Comparison of ENCODE assay signal across 11 cellular contexts in the genomic region with DNA sequence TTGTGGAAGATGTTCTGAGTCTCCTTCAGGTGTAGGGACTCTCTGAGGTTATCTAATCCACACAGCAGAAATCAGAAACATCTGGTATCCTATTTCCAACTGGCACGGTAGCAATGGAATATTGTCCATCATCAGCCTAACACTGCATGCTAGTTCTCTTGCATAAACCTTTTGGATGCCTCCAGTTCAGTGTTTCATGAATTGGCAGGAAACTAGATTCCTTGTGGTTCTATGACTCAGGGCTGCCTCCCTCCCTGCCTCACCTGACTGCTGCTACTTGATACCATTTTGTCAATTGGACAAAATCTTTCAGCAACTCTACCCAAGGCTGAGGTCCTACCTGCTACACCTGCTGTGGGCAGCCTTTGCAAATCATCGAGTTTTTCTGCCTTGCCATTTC.
A peak's percentile ranks its signal among the peaks of the same experiment; 100 is the strongest.
DNase-seq lines count a peak whose midpoint lies in the region; ATAC-seq and TF ChIP-seq lines count a peak whose summit lies in the region.
"Had no signal": no experiment of that assay in that cellular context is flagged by ENCODE, and none has a peak within 500 bp of the region (broad histone marks: within the 10 kb centered on the region; RNA-seq: fewer than 3 reads in every experiment).

No MANE protein-coding gene starts in this region.

- H3K36me3 ChIP-seq in GM23248 (ENCODE audit: low read depth) = no peaks in the 10 kb centered on the region
- H3K36me3 ChIP-seq: spleen had no signal

- H3K4me1 ChIP-seq in GM23248 (ENCODE audit: insufficient read depth) = peaks cover 39% of the 10 kb centered on the region
- H3K4me1 ChIP-seq: spleen had no signal

- H3K4me2 ChIP-seq in GM23248 (ENCODE audit: unreplicated experiment) = no peak overlapping the region

- H3K27ac ChIP-seq in GM23248 = no peak overlapping the region
- H3K27ac ChIP-seq: spleen had no signal

- H3K4me3 ChIP-seq in GM23248 = no peak overlapping the region
- H3K4me3 ChIP-seq: spleen had no signal

- H3K79me2 ChIP-seq in GM23248 (ENCODE audit: insufficient read depth) = no peaks in the 10 kb centered on the region

- no peaks in the 10 kb centered on the region for H3K9me3 ChIP-seq in GM23248 (ENCODE audit: low read depth)
- H3K9me3 ChIP-seq: spleen had no signal

- H3F3A ChIP-seq in GM23248 (ENCODE audit: insufficient read depth) = peaks cover 40% of the 10 kb centered on the region

- no peak overlapping the region for H2AFZ ChIP-seq in GM23248

- no peak for TF ChIP-seq CTCF in GM10266 (IDR thresholded peaks at IDR 0.05; ENCODE audit: control insufficient read depth, insufficient read depth, low read depth, missing control alignments)

- H3K9me2 ChIP-seq in GM23248 (ENCODE audit: insufficient read depth) = no peaks in the 10 kb centered on the region

- peak; percentile 80 for ATAC-seq in SK-N-SH treated with all-trans-retinoic acid at 6 μM for 48 hours
- ATAC-seq: activated naive CD8-positive, alpha-beta T cell treated with anti-CD3 and anti-CD28 coated beads, Interleukin-2, amount 50 U/mL, for 24 hours had no signal

- no peak overlapping the region for H3K9ac ChIP-seq in GM23248

- peak; percentile 94 for DNase-seq in GM23248
- DNase-seq in fibroblast of peridontal ligament (ENCODE audit: extremely low read depth) = peak; percentile 96
- DNase-seq in stromal cell of bone marrow (ENCODE audit: low read depth) = peak; percentile 77
- DNase-seq in GM10266 (ENCODE audit: extremely low spot score) = no peak
- no peak for DNase-seq in ecto neural progenitor cell (ENCODE audit: low spot score)
- no peak for DNase-seq in DMS114 treated with DMSO at 0.1 percent for 48 hours (lab: John Stamatoyannopoulos, UW; ENCODE audit: unreplicated experiment)
- DNase-seq: activated naive CD8-positive, alpha-beta T cell treated with anti-CD3 and anti-CD28 coated beads, Interleukin-2, amount 50 U/mL, for 24 hours; NCI-H2081; spleen; substantia nigra had no signal

- WGBS in GM23248 (ENCODE audit: low coverage in 1 of 2, low lambda C conversion rate in 2 of 2, missing lambda C conversion rate in 2 of 2), 2 experiments = 50% methylated on average over 2 of the region's 2 CpGs

- no peaks in the 10 kb centered on the region for H4K20me1 ChIP-seq in GM23248 (ENCODE audit: insufficient read depth)

- in situ Hi-C loops in GM23248 (cut with MboI) = no loop called here

- no peaks in the 10 kb centered on the region for H3K27me3 ChIP-seq in GM23248 (replicated peaks; ENCODE audit: insufficient read depth)

TF ChIP-seq in SK-N-SH treated with all-trans-retinoic acid at 6 μM for 48 hours, 23 proteins besides CTCF, POLR2A, EP300 and RAD21:
- TF ChIP-seq ZFP30 (CRISPR knock-in tag; IDR thresholded peaks at IDR 0.05) (no peak), ZNF70 (CRISPR knock-in tag; IDR thresholded peaks at IDR 0.05) (no peak), ZFP3 (CRISPR knock-in tag; IDR thresholded peaks at IDR 0.05) (no peak), ISL1 (CRISPR knock-in tag; IDR thresholded peaks at IDR 0.05) (no peak), ZNF8 (CRISPR knock-in tag; IDR thresholded peaks at IDR 0.05) (no peak), TCF4 (CRISPR knock-in tag; IDR thresholded peaks at IDR 0.05; ENCODE audit: borderline replicate concordance) (no peak), PPARA (CRISPR knock-in tag; IDR thresholded peaks at IDR 0.05; ENCODE audit: borderline replicate concordance) (no peak), OSR1 (CRISPR knock-in tag; IDR thresholded peaks at IDR 0.05) (no peak), ESRRG (CRISPR knock-in tag; IDR thresholded peaks at IDR 0.05) (no peak), SNAI2 (CRISPR knock-in tag; IDR thresholded peaks at IDR 0.05) (no peak), CSDC2 (CRISPR knock-in tag; IDR thresholded peaks at IDR 0.05) (no peak), ZNF565 (CRISPR knock-in tag; conservative IDR thresholded peaks at IDR 0.05; ENCODE audit: low read depth) (no peak), RARB (CRISPR knock-in tag; IDR thresholded peaks at IDR 0.05) (no peak), PATZ1 (CRISPR knock-in tag; IDR thresholded peaks at IDR 0.05; ENCODE audit: borderline replicate concordance) (no peak), BACH2 (CRISPR knock-in tag; IDR thresholded peaks at IDR 0.05; ENCODE audit: borderline replicate concordance) (no peak), CREB5 (CRISPR knock-in tag; IDR thresholded peaks at IDR 0.05; ENCODE audit: low read depth) (no peak), GLIS3 (CRISPR knock-in tag; IDR thresholded peaks at IDR 0.05) (no peak), TOX (CRISPR knock-in tag; IDR thresholded peaks at IDR 0.05; ENCODE audit: borderline replicate concordance) (no peak)
- TF ChIP-seq, protein P1, sequence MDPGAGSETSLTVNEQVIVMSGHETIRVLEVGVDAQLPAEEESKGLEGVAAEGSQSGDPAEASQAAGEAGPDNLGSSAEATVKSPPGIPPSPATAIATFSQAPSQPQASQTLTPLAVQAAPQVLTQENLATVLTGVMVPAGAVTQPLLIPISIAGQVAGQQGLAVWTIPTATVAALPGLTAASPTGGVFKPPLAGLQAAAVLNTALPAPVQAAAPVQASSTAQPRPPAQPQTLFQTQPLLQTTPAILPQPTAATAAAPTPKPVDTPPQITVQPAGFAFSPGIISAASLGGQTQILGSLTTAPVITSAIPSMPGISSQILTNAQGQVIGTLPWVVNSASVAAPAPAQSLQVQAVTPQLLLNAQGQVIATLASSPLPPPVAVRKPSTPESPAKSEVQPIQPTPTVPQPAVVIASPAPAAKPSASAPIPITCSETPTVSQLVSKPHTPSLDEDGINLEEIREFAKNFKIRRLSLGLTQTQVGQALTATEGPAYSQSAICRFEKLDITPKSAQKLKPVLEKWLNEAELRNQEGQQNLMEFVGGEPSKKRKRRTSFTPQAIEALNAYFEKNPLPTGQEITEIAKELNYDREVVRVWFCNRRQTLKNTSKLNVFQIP (CRISPR knock-in tag; IDR thresholded peaks at IDR 0.05; ENCODE audit: borderline replicate concordance, low read depth) = no peak
- TF ChIP-seq, protein P2, sequence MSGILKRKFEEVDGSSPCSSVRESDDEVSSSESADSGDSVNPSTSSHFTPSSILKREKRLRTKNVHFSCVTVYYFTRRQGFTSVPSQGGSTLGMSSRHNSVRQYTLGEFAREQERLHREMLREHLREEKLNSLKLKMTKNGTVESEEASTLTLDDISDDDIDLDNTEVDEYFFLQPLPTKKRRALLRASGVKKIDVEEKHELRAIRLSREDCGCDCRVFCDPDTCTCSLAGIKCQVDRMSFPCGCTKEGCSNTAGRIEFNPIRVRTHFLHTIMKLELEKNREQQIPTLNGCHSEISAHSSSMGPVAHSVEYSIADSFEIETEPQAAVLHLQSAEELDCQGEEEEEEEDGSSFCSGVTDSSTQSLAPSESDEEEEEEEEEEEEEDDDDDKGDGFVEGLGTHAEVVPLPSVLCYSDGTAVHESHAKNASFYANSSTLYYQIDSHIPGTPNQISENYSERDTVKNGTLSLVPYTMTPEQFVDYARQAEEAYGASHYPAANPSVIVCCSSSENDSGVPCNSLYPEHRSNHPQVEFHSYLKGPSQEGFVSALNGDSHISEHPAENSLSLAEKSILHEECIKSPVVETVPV (CRISPR knock-in tag; IDR thresholded peaks at IDR 0.05) = no peak

Comparison
In these comparisons a context has a peak if more than half of its experiments do, and no peak if none do; other contexts are left out.
1. DNase-seq: peak in GM23248 (single experiment), fibroblast of peridontal ligament (single experiment) and stromal cell of bone marrow (single experiment); none in GM10266 (single experiment), ecto neural progenitor cell (single experiment) and DMS114 treated with DMSO at 0.1 percent for 48 hours (single experiment).